Comparison of ENCODE assay signal across 1 cellular context in the genomic region with DNA sequence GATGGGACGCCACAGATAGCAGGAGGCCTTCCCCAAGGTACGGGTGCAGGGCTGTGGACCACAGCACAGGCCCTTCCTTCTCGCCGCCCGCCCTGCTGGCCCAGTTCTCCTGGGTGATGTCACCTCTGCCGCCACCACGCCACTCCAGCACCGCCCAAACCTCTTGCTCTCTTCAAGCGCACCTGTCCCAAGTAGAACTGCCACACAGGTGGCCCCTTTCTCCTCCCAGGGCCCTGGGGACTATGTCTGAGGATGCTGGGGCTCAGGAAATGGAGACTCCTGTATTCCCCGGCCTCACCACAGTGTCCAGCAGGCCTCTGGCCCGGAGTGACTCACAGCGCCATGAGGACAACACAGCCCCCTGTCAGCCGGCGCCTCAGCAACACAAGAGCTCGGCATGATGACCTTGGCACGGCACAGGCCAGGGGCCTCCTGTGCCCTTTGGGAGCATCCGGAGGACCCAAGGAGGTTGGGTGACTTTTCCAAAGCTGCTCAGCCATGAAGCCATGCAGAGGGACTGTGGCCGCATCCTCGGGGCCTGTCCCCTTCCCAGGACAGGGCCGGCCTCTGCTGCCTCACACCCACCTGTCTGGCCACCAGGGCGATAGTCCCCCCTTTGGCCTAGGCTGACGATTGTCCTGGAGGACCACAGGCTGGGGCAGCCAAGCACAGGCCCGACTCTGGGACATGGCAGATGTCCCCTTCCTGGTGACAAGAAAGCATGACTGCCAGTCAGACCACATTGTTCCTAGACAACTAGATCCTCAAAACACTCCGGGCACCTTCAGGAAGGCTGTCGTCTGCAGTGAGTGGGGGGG.
TF ChIP-seq lines count a peak whose summit lies in the region.

No MANE protein-coding gene starts in this region.

TF ChIP-seq in WTC11, 78 proteins besides CTCF, POLR2A, EP300 and RAD21 (continued from another document):
- TF ChIP-seq, protein P1, sequence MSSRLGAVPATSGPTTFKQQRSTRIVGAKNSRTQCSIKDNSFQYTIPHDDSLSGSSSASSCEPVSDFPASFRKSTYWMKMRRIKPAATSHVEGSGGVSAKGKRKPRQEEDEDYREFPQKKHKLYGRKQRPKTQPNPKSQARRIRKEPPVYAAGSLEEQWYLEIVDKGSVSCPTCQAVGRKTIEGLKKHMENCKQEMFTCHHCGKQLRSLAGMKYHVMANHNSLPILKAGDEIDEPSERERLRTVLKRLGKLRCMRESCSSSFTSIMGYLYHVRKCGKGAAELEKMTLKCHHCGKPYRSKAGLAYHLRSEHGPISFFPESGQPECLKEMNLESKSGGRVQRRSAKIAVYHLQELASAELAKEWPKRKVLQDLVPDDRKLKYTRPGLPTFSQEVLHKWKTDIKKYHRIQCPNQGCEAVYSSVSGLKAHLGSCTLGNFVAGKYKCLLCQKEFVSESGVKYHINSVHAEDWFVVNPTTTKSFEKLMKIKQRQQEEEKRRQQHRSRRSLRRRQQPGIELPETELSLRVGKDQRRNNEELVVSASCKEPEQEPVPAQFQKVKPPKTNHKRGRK (CRISPR knock-in tag; IDR thresholded peaks at IDR 0.05; ENCODE audit: borderline replicate concordance), result no peak
- no peak for TF ChIP-seq MYBL2 (CRISPR knock-in tag; IDR thresholded peaks at IDR 0.05)
